20 cellular contexts compared by ENCODE assay signal in the genomic region with DNA sequence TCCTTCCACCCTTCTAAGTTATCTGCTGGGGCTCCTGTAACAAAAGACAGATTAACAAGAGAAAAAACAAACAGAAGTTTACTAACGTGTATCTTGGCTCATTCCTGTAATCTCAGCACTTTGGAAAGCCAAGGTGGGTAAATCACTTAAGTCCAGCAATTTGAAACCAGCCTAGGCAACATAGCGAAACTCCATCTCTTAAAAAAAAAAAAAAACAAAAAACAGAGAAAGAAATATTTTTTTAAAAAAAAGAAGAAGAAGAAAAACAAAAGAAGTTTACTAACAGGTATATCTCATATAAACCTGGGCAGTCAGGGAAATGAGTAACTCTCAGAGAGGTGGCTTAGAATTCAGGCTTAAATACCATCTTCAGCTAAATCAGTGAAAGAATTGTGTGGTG. TPM values are rescaled to one million over a fixed set of nuclear protein-coding genes. Genes with fewer than 3 reads are reported as not detected.
DNase-seq lines count a peak whose midpoint lies in the region; ATAC-seq and TF ChIP-seq lines count a peak whose summit lies in the region.
"Had no signal": no experiment of that assay in that cellular context is flagged by ENCODE, and none has a peak within 500 bp of the region (broad histone marks: within the 10 kb centered on the region; RNA-seq: fewer than 3 reads in every experiment).

No MANE protein-coding gene starts in this region.

- H3K4me1 ChIP-seq in GM23338 (ENCODE audit: insufficient read depth) (peaks cover 20% of the 10 kb centered on the region), gastrocnemius medialis (peaks cover 18 to 19% of the 10 kb centered on the region in 2 donors), left ventricle myocardium inferior (peaks cover 23% of the 10 kb centered on the region)
- H3K4me1 ChIP-seq: prostate gland, sigmoid colon had no signal

- intact Hi-C loops in activated CD4-positive, alpha-beta T cell treated with anti-CD3 and anti-CD28 coated beads, Interleukin-2, amount 10 ng/mL, durations not matched to agents 24 days and 14 days (cut with micrococcal nuclease) = no loop called here
- intact Hi-C loops in gastrocnemius medialis (cut with DNase I; ENCODE audit: low total_unique reads) (no loop called here), left ventricle myocardium inferior (cut with micrococcal nuclease) (no loop called here)

- H3K4me3 Mint-ChIP-seq in activated CD4-positive, alpha-beta T cell treated with anti-CD3 and anti-CD28 coated beads, Interleukin-2, amount 10 ng/mL, durations not matched to agents 24 days and 14 days = no peak overlapping the region
- no peak overlapping the region for H3K4me3 Mint-ChIP-seq in GM23338
- peak overlapping the region; percentile 28 for H3K4me3 Mint-ChIP-seq in activated T-helper 17 cell treated with anti-CD3 and anti-CD28 coated beads, Interleukin-2, amount 50 U/mL, for 72 hours

- no peaks in the 10 kb centered on the region for H3K36me3 Mint-ChIP-seq in activated CD4-positive, alpha-beta T cell treated with anti-CD3 and anti-CD28 coated beads, Interleukin-2, amount 10 ng/mL, durations not matched to agents 24 days and 14 days (ENCODE audit: low read depth)
- H3K36me3 Mint-ChIP-seq in GM23338 (ENCODE audit: low read depth) = no peaks in the 10 kb centered on the region
- peaks cover 11% of the 10 kb centered on the region for H3K36me3 Mint-ChIP-seq in activated T-helper 17 cell treated with anti-CD3 and anti-CD28 coated beads, Interleukin-2, amount 50 U/mL, for 72 hours (ENCODE audit: low read depth)

- in situ Hi-C loops in gastrocnemius medialis (cut with MboI; ENCODE audit: low sequenced_read_pairs in 4 of 4) = no loop called here

- H3K9me2 ChIP-seq in GM23338 (ENCODE audit: insufficient read depth) = peaks cover 8% of the 10 kb centered on the region; the same call in 1 of the 2 replicates

- peak overlapping the region; percentile 57 for H3K27ac Mint-ChIP-seq in activated CD4-positive, alpha-beta T cell treated with anti-CD3 and anti-CD28 coated beads, Interleukin-2, amount 10 ng/mL, durations not matched to agents 24 days and 14 days
- peak overlapping the region; percentile 85 for H3K27ac Mint-ChIP-seq in GM23338
- H3K27ac Mint-ChIP-seq in activated T-helper 17 cell treated with anti-CD3 and anti-CD28 coated beads, Interleukin-2, amount 50 U/mL, for 72 hours = peak overlapping the region; percentile 20

- peak overlapping the region; percentile 15; the same call in 1 of the 2 replicates for H3K4me3 ChIP-seq in GM23338
- H3K4me3 ChIP-seq in gastrocnemius medialis = no peak overlapping the region
- H3K4me3 ChIP-seq in left ventricle myocardium inferior = no peak overlapping the region
- H3K4me3 ChIP-seq: prostate gland, sigmoid colon, SK-N-MC, tibial nerve had no signal

- H2AFZ ChIP-seq in GM23338 = peak overlapping the region; percentile 95

- peaks cover 44% of the 10 kb centered on the region for H3K4me1 Mint-ChIP-seq in activated CD4-positive, alpha-beta T cell treated with anti-CD3 and anti-CD28 coated beads, Interleukin-2, amount 10 ng/mL, durations not matched to agents 24 days and 14 days
- peaks cover 23% of the 10 kb centered on the region for H3K4me1 Mint-ChIP-seq in GM23338
- H3K4me1 Mint-ChIP-seq in activated T-helper 17 cell treated with anti-CD3 and anti-CD28 coated beads, Interleukin-2, amount 50 U/mL, for 72 hours = peaks cover 34% of the 10 kb centered on the region

- peak overlapping the region; percentile 58 for H3K4me2 ChIP-seq in GM23338

- DNase-seq in activated CD4-positive, alpha-beta T cell treated with anti-CD3 and anti-CD28 coated beads, Interleukin-2, amount 10 ng/mL, durations not matched to agents 24 days and 14 days = no peak
- no peak for DNase-seq in activated CD4-positive, alpha-beta T cell treated with anti-CD3 and anti-CD28 coated beads for 4 hours
- DNase-seq in GM23338 (ENCODE audit: low spot score) (no peak), left kidney (ENCODE audit: low read depth, low spot score) (peak; percentile 35), gastrocnemius medialis (no peak), left ventricle myocardium inferior (no peak), NOMO-1 treated with dmso at 0.1 percent for 144 hours (lab: John Stamatoyannopoulos, UW; ENCODE audit: unreplicated experiment) (no peak)
- DNase-seq: central memory CD4-positive, alpha-beta T cell; COR-L47; glutamatergic neuron; H7; Kasumi-1; NCI-H526 treated with DMSO at 0.1 percent for 48 hours; sigmoid colon; stimulated activated naive CD4-positive, alpha-beta T cell treated with Interleukin-2 at 50 U/mL for 16 hours had no signal

- no peaks in the 10 kb centered on the region for H3K36me3 ChIP-seq in GM23338 (ENCODE audit: insufficient read depth)
- H3K36me3 ChIP-seq in gastrocnemius medialis = no peaks in the 10 kb centered on the region
- H3K36me3 ChIP-seq in left ventricle myocardium inferior = no peaks in the 10 kb centered on the region
- H3K36me3 ChIP-seq: prostate gland, sigmoid colon, tibial nerve had no signal

- no peaks in the 10 kb centered on the region for H3K9me3 Mint-ChIP-seq in activated CD4-positive, alpha-beta T cell treated with anti-CD3 and anti-CD28 coated beads, Interleukin-2, amount 10 ng/mL, durations not matched to agents 24 days and 14 days
- H3K9me3 Mint-ChIP-seq in GM23338 = no peaks in the 10 kb centered on the region; the same call in 2 of the 3 replicates
- peaks cover 3% of the 10 kb centered on the region for H3K9me3 Mint-ChIP-seq in activated T-helper 17 cell treated with anti-CD3 and anti-CD28 coated beads, Interleukin-2, amount 50 U/mL, for 72 hours

- no peaks in the 10 kb centered on the region for H4K20me1 ChIP-seq in GM23338 (replicated peaks; ENCODE audit: insufficient read depth)

- H3F3A ChIP-seq in GM23338 (replicated peaks; ENCODE audit: low read depth) = no peaks in the 10 kb centered on the region

- no peak for TF ChIP-seq CTCF in GM23338 (conservative IDR thresholded peaks at IDR 0.05; ENCODE audit: low read depth in 2 of 2)
- TF ChIP-seq CTCF in gastrocnemius medialis (IDR thresholded peaks at IDR 0.05 in 4 of 5, conservative IDR thresholded peaks at IDR 0.05 in 1 of 5) = no peak
- no peak for TF ChIP-seq CTCF in left ventricle myocardium inferior (IDR thresholded peaks at IDR 0.05; ENCODE audit: borderline replicate concordance)

- no peak for TF ChIP-seq POLR2A in gastrocnemius medialis (IDR thresholded peaks at IDR 0.05)

- H3K27ac ChIP-seq in GM23338 (ENCODE audit: low read depth) = peak overlapping the region; percentile 56
- no peak overlapping the region for H3K27ac ChIP-seq in gastrocnemius medialis
- H3K27ac ChIP-seq in left ventricle myocardium inferior (replicated peaks) = no peak overlapping the region
- H3K27ac ChIP-seq: prostate gland, RWPE1, sigmoid colon, SK-N-MC, tibial nerve had no signal

- no peaks in the 10 kb centered on the region for H3K27me3 ChIP-seq in GM23338 (ENCODE audit: insufficient read depth)
- no peaks in the 10 kb centered on the region for H3K27me3 ChIP-seq in gastrocnemius medialis
- no peaks in the 10 kb centered on the region for H3K27me3 ChIP-seq in left ventricle myocardium inferior (ENCODE audit: low read depth)
- H3K27me3 ChIP-seq: sigmoid colon, tibial nerve had no signal

- H3K27me3 Mint-ChIP-seq in activated CD4-positive, alpha-beta T cell treated with anti-CD3 and anti-CD28 coated beads, Interleukin-2, amount 10 ng/mL, durations not matched to agents 24 days and 14 days = no peaks in the 10 kb centered on the region
- H3K27me3 Mint-ChIP-seq in GM23338 (ENCODE audit: insufficient read depth, low read depth, poor library complexity) = peaks cover 5% of the 10 kb centered on the region
- H3K27me3 Mint-ChIP-seq in activated T-helper 17 cell treated with anti-CD3 and anti-CD28 coated beads, Interleukin-2, amount 50 U/mL, for 72 hours = no peaks in the 10 kb centered on the region

- no peaks in the 10 kb centered on the region for H3K9me3 ChIP-seq in gastrocnemius medialis
- H3K9me3 ChIP-seq in left ventricle myocardium inferior (replicated peaks) = no peaks in the 10 kb centered on the region
- H3K9me3 ChIP-seq: prostate gland, sigmoid colon, tibial nerve had no signal

- ATAC-seq in GM23338 = no peak
- no peak for ATAC-seq in activated T-helper 17 cell treated with anti-CD3 and anti-CD28 coated beads, Interleukin-2, amount 50 U/mL, for 72 hours (replicated peaks)
- no peak for ATAC-seq in gastrocnemius medialis

- H3K79me2 ChIP-seq in GM23338 (replicated peaks; ENCODE audit: insufficient read depth) = no peaks in the 10 kb centered on the region

TF ChIP-seq in GM23338, 12 proteins besides CTCF, POLR2A, EP300 and RAD21 (continues in another document):
- TF ChIP-seq CREB1 (CRISPR knock-in tag; IDR thresholded peaks at IDR 0.05; ENCODE audit: low read depth) (no peak), STAT1 (IDR thresholded peaks at IDR 0.05; ENCODE audit: unreplicated experiment) (no peak)
- TF ChIP-seq, protein P1, sequence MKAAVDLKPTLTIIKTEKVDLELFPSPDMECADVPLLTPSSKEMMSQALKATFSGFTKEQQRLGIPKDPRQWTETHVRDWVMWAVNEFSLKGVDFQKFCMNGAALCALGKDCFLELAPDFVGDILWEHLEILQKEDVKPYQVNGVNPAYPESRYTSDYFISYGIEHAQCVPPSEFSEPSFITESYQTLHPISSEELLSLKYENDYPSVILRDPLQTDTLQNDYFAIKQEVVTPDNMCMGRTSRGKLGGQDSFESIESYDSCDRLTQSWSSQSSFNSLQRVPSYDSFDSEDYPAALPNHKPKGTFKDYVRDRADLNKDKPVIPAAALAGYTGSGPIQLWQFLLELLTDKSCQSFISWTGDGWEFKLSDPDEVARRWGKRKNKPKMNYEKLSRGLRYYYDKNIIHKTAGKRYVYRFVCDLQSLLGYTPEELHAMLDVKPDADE (IDR thresholded peaks at IDR 0.05) = no peak

RNA-seq across cellular contexts. Expression of gene NDFIP1, which starts 10.3 kb away (rescaled TPM):
- 114 and 122 TPM in 2 replicates for total RNA-seq in activated CD4-positive, alpha-beta T cell treated with anti-CD3 and anti-CD28 coated beads, Interleukin-2, amount 10 ng/mL, durations not matched to agents 24 days and 14 days
- 38.1 and 45.0 TPM in 2 replicates for total RNA-seq in GM23338 (2014; rRNA removed; shearing (Covaris generic))
- polyA plus RNA-seq in GM23338 (2016; fragmentation: Nextera tagmentation; extraction: Ambion mirVana) = 21.9 and 24.3 TPM in 2 replicates
- 100 to 1,000 TPM in 1 of 2 donors, 10 to 100 TPM in 1; 35.0 to 101 TPM for total RNA-seq in activated T-helper 17 cell treated with anti-CD3 and anti-CD28 coated beads, Interleukin-2, amount 50 U/mL, for 72 hours
- total RNA-seq in gastrocnemius medialis (10 to 100 TPM; 37.1 to 63.5 (median 42.5) TPM), left ventricle myocardium inferior (62.1 TPM)

Comparison
In these comparisons a context has a peak if more than half of its experiments do, and no peak if none do; other contexts are left out.
1. H3K27ac Mint-ChIP-seq: peak in every context shown above with its lines; median percentile 85 in GM23338; 57 in activated CD4-positive, alpha-beta T cell treated with anti-CD3 and anti-CD28 coated beads, Interleukin-2, amount 10 ng/mL, durations not matched to agents 24 days and 14 days; 20 in activated T-helper 17 cell treated with anti-CD3 and anti-CD28 coated beads, Interleukin-2, amount 50 U/mL, for 72 hours.